In the genomic region with DNA sequence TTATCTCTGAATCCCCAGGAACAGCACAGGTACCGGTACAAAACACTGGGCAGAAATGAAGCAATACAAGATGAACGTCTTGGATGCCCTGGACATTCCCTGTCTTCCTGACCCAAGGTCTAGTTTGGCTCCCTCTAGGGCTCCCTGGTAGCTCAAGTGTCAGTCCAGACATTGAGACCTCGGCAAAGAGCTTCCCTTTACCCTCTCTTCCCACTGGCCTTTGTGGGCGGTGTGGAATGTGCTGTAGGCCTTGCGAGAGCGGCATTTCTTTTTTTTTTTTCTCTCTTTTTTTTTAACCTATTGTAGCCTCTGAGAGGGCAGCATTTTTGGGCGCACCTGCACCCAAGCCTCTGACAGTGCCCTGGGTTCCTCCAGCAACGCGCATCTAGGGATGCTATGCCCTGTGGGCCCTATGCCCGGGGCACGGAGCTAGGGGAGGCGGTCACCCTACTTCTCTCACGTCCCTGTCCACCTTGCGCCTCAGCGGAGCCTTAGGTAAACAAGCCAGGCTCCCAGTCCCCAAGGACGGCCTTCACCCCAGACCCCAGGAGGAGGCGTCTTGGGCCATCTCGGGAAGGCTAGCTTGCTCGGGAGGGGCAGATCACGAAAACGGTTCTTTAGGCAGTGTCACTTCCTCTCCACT, we compare ENCODE assay signal across 8 cellular contexts. TPM values are rescaled to one million over a fixed set of nuclear protein-coding genes. Genes with fewer than 3 reads are reported as not detected.
DNase-seq lines count a peak whose midpoint lies in the region; ATAC-seq and TF ChIP-seq lines count a peak whose summit lies in the region.

No MANE protein-coding gene starts in this region.

- peak overlapping the region; percentile 61; the same call in 1 of the 2 replicates for H3K23ac ChIP-seq in IMR-90 (ENCODE audit: low read depth, low read length)
- peak overlapping the region in 1 of 2 experiments; percentile 14 for H3K23ac ChIP-seq in mesenchymal stem cell (ENCODE audit: low read length in 2 of 2)

- peak overlapping the region; percentile 86 for H4K5ac ChIP-seq in IMR-90 (ENCODE audit: low read depth, low read length)

- POLR2A ChIA-PET in IMR-90 (lab: Charles Lee; ENCODE audit: unreplicated experiment), result interaction anchor here (0.6 kb wide), 1 partner anchor 63 kb away, joined by 3 read pairs; no protein-coding TSS in a partner anchor

- no peaks in the 10 kb centered on the region for H3K9me3 Mint-ChIP-seq in CD4-positive, CD25-positive, alpha-beta regulatory T cell

- H3K18ac ChIP-seq in IMR-90 (ENCODE audit: low read depth, low read length) (peak overlapping the region; percentile 22), mesenchymal stem cell (ENCODE audit: low read depth in 1 of 2, low read length in 2 of 2) (peak overlapping the region; percentile 91 to 95)

- no TSS peak for BruUV-seq in IMR-90 (replicated peaks; lab: Mats Ljungman, UMichigan)

- H3K4ac ChIP-seq in IMR-90 (ENCODE audit: low read depth, low read length) (peak overlapping the region; percentile 100), mesenchymal stem cell (ENCODE audit: low read depth in 1 of 2, low read length in 2 of 2) (peak overlapping the region; percentile 26 to 99)

- H2AK9ac ChIP-seq in IMR-90 (replicated peaks; ENCODE audit: low read depth, low read length, poor library complexity), result peak overlapping the region; percentile 95

- in situ Hi-C loops in IMR-90 (cut with MboI; ENCODE audit: low sequenced_read_pairs), result no loop called here

- peak overlapping the region; percentile 26; the same call in 1 of the 2 replicates for H3K9ac ChIP-seq in IMR-90 (ENCODE audit: low read depth, low read length)
- peak overlapping the region; percentile 90 for H3K9ac ChIP-seq in mesenchymal stem cell (ENCODE audit: low read length)

- no peaks in the 10 kb centered on the region for H3K36me3 Mint-ChIP-seq in CD4-positive, CD25-positive, alpha-beta regulatory T cell

- TF ChIP-seq POLR2A in IMR-90 (IDR thresholded peaks at IDR 0.05; ENCODE audit: low read depth, low read length), result no peak

- H3K4me2 ChIP-seq in IMR-90 (ENCODE audit: low read depth, low read length) (peak overlapping the region; percentile 98), mesenchymal stem cell (ENCODE audit: low read length, poor library complexity, severe bottlenecking) (peak overlapping the region; percentile 90)

- H4K91ac ChIP-seq in IMR-90 (ENCODE audit: insufficient read depth, low read depth, low read length), result peak overlapping the region; percentile 92
- H4K91ac ChIP-seq in mesenchymal stem cell (ENCODE audit: low read length), result peak overlapping the region; percentile 87

- no peaks in the 10 kb centered on the region for H3K9me3 ChIP-seq in CD4-positive, CD25-positive, alpha-beta regulatory T cell (ENCODE audit: control insufficient read depth in 2 of 2, low read length in 2 of 2)
- H3K9me3 ChIP-seq in IMR-90 (ENCODE audit: control insufficient read depth, insufficient read depth, low read length) (no peaks in the 10 kb centered on the region), mesenchymal stem cell (ENCODE audit: control insufficient read depth, low read length) (no peaks in the 10 kb centered on the region)

- peak overlapping the region; percentile 93 for H2AFZ ChIP-seq in IMR-90 (replicated peaks; ENCODE audit: low read length, poor library complexity)
- H2AFZ ChIP-seq in mesenchymal stem cell (ENCODE audit: low read depth, low read length), result peak overlapping the region; percentile 33

- peak overlapping the region; percentile 70 for H3K14ac ChIP-seq in IMR-90 (replicated peaks; ENCODE audit: low read depth, low read length)
- H3K14ac ChIP-seq in mesenchymal stem cell (ENCODE audit: low read length in 2 of 2), result peak overlapping the region in 1 of 2 experiments; percentile 82

- H2BK120ac ChIP-seq in IMR-90 (ENCODE audit: low read depth, low read length) (peak overlapping the region; percentile 54), mesenchymal stem cell (ENCODE audit: low read depth, low read length) (no peak overlapping the region)

- CTCF ChIA-PET in IMR-90 (lab: Yijun Ruan, JAX), result interaction anchor here (0.7 to 2.6 kb wide), 3 partner anchors 11 to 49 kb away, joined by 3 to 10 read pairs (median 4); no protein-coding TSS in a partner anchor

- H3K79me1 ChIP-seq in IMR-90 (ENCODE audit: low read depth in 1 of 2, low read length in 2 of 2), result peaks cover 6 to 33% of the 10 kb centered on the region in 2 experiments; a peak in 2 of 4 replicates
- no peaks in the 10 kb centered on the region for H3K79me1 ChIP-seq in mesenchymal stem cell (replicated peaks; ENCODE audit: low read length, poor library complexity, severe bottlenecking)

- DNase-seq in CD4-positive, CD25-positive, alpha-beta regulatory T cell, result no peak
- DNase-seq in IMR-90, result peak; percentile 37
- DNase-seq in cardiac fibroblast (ENCODE audit: low read depth in 2 of 2), result peak; percentile 37 to 58
- DNase-seq in mesenchymal stem cell, result peak; percentile 75
- no peak for DNase-seq in NCI-H1092 treated with DMSO at 0.1 percent for 48 hours (lab: John Stamatoyannopoulos, UW)
- DNase-seq in dedifferentiated amniotic fluid mesenchymal stem cell (ENCODE audit: extremely low spot score), result no peak

- peak overlapping the region; percentile 90 for H3K27ac ChIP-seq in CD4-positive, CD25-positive, alpha-beta regulatory T cell (ENCODE audit: insufficient read depth, low read length, poor library complexity, severe bottlenecking)
- H3K27ac ChIP-seq in IMR-90 (ENCODE audit: insufficient read depth, low read length) (peak overlapping the region; percentile 95), mesenchymal stem cell (ENCODE audit: low read length, poor library complexity, severe bottlenecking) (peak overlapping the region; percentile 79)

- peaks cover 14 to 75% (median 60%) of the 10 kb centered on the region in 4 donors for H3K4me1 Mint-ChIP-seq in CD4-positive, CD25-positive, alpha-beta regulatory T cell

- H2BK15ac ChIP-seq in IMR-90 (ENCODE audit: low read depth, low read length) (peak overlapping the region; percentile 43; the same call in 1 of the 3 replicates), mesenchymal stem cell (ENCODE audit: low read depth, poor library complexity, severe bottlenecking) (no peak overlapping the region)

- H3K4me3 Mint-ChIP-seq in CD4-positive, CD25-positive, alpha-beta regulatory T cell, result peak overlapping the region; percentile 90 to 97 (median 90)

- peak overlapping the region; percentile 59 for H3K56ac ChIP-seq in IMR-90 (ENCODE audit: extremely low read depth, insufficient read depth, low read length)

- H3K36me3 ChIP-seq in CD4-positive, CD25-positive, alpha-beta regulatory T cell (ENCODE audit: control insufficient read depth, insufficient read depth, low read length), result no peaks in the 10 kb centered on the region
- no peaks in the 10 kb centered on the region for H3K36me3 ChIP-seq in IMR-90 (ENCODE audit: control insufficient read depth, insufficient read depth, low read length)
- peaks cover 2 to 14% of the 10 kb centered on the region in 2 experiments for H3K36me3 ChIP-seq in mesenchymal stem cell (ENCODE audit: control insufficient read depth in 1 of 2, insufficient read depth in 2 of 2, low read depth in 1 of 2, low read length in 2 of 2)

- TF ChIP-seq RAD21 in IMR-90 (IDR thresholded peaks at IDR 0.05; ENCODE audit: low read length), result no peak

- 36% methylated on average over 9 of the region's 21 CpGs; no CpG with 5 or more reads in 1 of the 2 experiments for WGBS in IMR-90 (ENCODE audit: extremely low coverage in 2 of 2, insufficient read length in 1 of 2), 2 experiments
- 22% methylated on average over 19 of the region's 21 CpGs for WGBS in mesenchymal stem cell

- intact Hi-C loops in IMR-90 (cut with micrococcal nuclease), result loop anchor here (10.0 kb wide), 1 partner anchor 241 kb away; no protein-coding TSS in a partner anchor

- H2BK20ac ChIP-seq in IMR-90 (ENCODE audit: low read depth, low read length), result peak overlapping the region; percentile 29; the same call in 1 of the 2 replicates

- H3K9me1 ChIP-seq in IMR-90 (ENCODE audit: insufficient read depth, low read length), result peaks cover 24% of the 10 kb centered on the region

- no peak for ATAC-seq in CD4-positive, CD25-positive, alpha-beta regulatory T cell (ENCODE audit: low read depth in 2 of 2)
- ATAC-seq in IMR-90 (ENCODE audit: low read depth) (no peak), HG02981 (IDR thresholded peaks at IDR 0.05; ENCODE audit: unreplicated experiment) (no peak), HG02642 (IDR thresholded peaks at IDR 0.05; ENCODE audit: poor library complexity, unreplicated experiment) (no peak)

- H3K4me3 ChIP-seq in CD4-positive, CD25-positive, alpha-beta regulatory T cell (ENCODE audit: low read depth, low read length), result peak overlapping the region; percentile 71
- no peak overlapping the region for H3K4me3 ChIP-seq in IMR-90 (ENCODE audit: insufficient read depth, low read depth, low read length)
- peak overlapping the region; percentile 35 to 47 for H3K4me3 ChIP-seq in cardiac fibroblast (replicated peaks in 1 of 2; ENCODE audit: low read depth in 2 of 2, low read length in 2 of 2)
- H3K4me3 ChIP-seq in mesenchymal stem cell (ENCODE audit: insufficient read depth in 1 of 2, low read depth in 1 of 2, low read length in 2 of 2), result peak overlapping the region; percentile 49 to 80

- H2BK5ac ChIP-seq in IMR-90 (ENCODE audit: low read depth, low read length, poor library complexity, severe bottlenecking), result peak overlapping the region; percentile 64
- peak overlapping the region; percentile 45 for H2BK5ac ChIP-seq in mesenchymal stem cell (ENCODE audit: low read depth, low read length, poor library complexity, severe bottlenecking)

- peak overlapping the region; percentile 1 to 98 for H2BK12ac ChIP-seq in mesenchymal stem cell (ENCODE audit: low read length in 2 of 2)

- peaks cover 8% of the 10 kb centered on the region; the same call in 1 of the 2 replicates for H4K20me1 ChIP-seq in IMR-90 (ENCODE audit: insufficient read depth, low read length)

- H3K4me1 ChIP-seq in CD4-positive, CD25-positive, alpha-beta regulatory T cell (ENCODE audit: control insufficient read depth, insufficient read depth, low read length, poor library complexity, severe bottlenecking), result peaks cover 89% of the 10 kb centered on the region
- H3K4me1 ChIP-seq in IMR-90 (ENCODE audit: control insufficient read depth, insufficient read depth, low read length) (peaks cover 23% of the 10 kb centered on the region), mesenchymal stem cell (ENCODE audit: control insufficient read depth, insufficient read depth, low read depth, low read length) (peaks cover 12% of the 10 kb centered on the region)

- no peaks in the 10 kb centered on the region for H3K27me3 ChIP-seq in CD4-positive, CD25-positive, alpha-beta regulatory T cell (ENCODE audit: control insufficient read depth, insufficient read depth, low read length)
- H3K27me3 ChIP-seq in IMR-90 (ENCODE audit: control insufficient read depth, insufficient read depth, low read length) (no peaks in the 10 kb centered on the region), mesenchymal stem cell (ENCODE audit: control insufficient read depth in 1 of 2, insufficient read depth in 1 of 2, low read length in 2 of 2) (no peaks in the 10 kb centered on the region)

- H3K27ac Mint-ChIP-seq in CD4-positive, CD25-positive, alpha-beta regulatory T cell, result peak overlapping the region; percentile 86 to 97 (median 88)

- H2AK5ac ChIP-seq in IMR-90 (ENCODE audit: low read depth, low read length), result peak overlapping the region; percentile 67
- no peak overlapping the region for H2AK5ac ChIP-seq in mesenchymal stem cell (ENCODE audit: low read length, severe bottlenecking)

- H3K27me3 Mint-ChIP-seq in CD4-positive, CD25-positive, alpha-beta regulatory T cell, result no peaks in the 10 kb centered on the region

- H4K8ac ChIP-seq in IMR-90 (ENCODE audit: low read depth in 2 of 2, low read length in 2 of 2) (peak overlapping the region; percentile 99 to 100), mesenchymal stem cell (ENCODE audit: low read length) (peak overlapping the region; percentile 84)

- 0 out of 2 replicates have a peak, but pooled peaks have one; percentile 9 for TF ChIP-seq CTCF in IMR-90 (conservative IDR thresholded peaks at IDR 0.05; ENCODE audit: low read depth, low read length)
- TF ChIP-seq CTCF in cardiac fibroblast (IDR thresholded peaks at IDR 0.05; ENCODE audit: low read depth, low read length), result no peak

- dilution Hi-C loops in IMR-90 (cut with HindIII; ENCODE audit: low sequenced_read_pairs, unreplicated experiment), result no loop called here

RNA-seq across cellular contexts. Expression of a gene that starts 1.2 kb away (rescaled TPM):
- 115 TPM for total RNA-seq in CD4-positive, CD25-positive, alpha-beta regulatory T cell
- polyA plus RNA-seq in CD4-positive, CD25-positive, alpha-beta regulatory T cell, result 10 to 100 TPM; 52.0 to 67.5 (median 56.6) TPM
- total RNA-seq in IMR-90 (2012; rRNA removed), result 14.7 and 21.5 TPM in 2 replicates
- polyA plus RNA-seq in IMR-90 (2012; rRNA removed), result 6.3 TPM in 2 replicates
- 3.6 and 3.7 TPM in 2 replicates for polyA plus RNA-seq in IMR-90 (2012; cell fraction: cytosol; rRNA removed)
- 2.5 and 8.2 TPM in 2 replicates for polyA plus RNA-seq in IMR-90 (2012; cell fraction: nucleus; rRNA removed; ENCODE audit: low replicate concordance)
- 11.8 TPM for polyA plus RNA-seq in mesenchymal stem cell (2013, experiment 1 of 2)
- polyA plus RNA-seq in mesenchymal stem cell (2013, experiment 2 of 2), result 11.8 TPM

Comparison
In these comparisons a context has a peak if more than half of its experiments do, and no peak if none do; other contexts are left out.
1. DNase-seq: peak in IMR-90 (single experiment), cardiac fibroblast (2 of 2) and mesenchymal stem cell (single experiment); none in CD4-positive, CD25-positive, alpha-beta regulatory T cell (0 of 3), NCI-H1092 treated with DMSO at 0.1 percent for 48 hours (single experiment) and dedifferentiated amniotic fluid mesenchymal stem cell (single experiment).
2. Peak in every context shown above with its lines, with median percentiles within 50 percentile points of each other: H3K27ac ChIP-seq.